1 cellular context compared by ENCODE assay signal in the genomic region with DNA sequence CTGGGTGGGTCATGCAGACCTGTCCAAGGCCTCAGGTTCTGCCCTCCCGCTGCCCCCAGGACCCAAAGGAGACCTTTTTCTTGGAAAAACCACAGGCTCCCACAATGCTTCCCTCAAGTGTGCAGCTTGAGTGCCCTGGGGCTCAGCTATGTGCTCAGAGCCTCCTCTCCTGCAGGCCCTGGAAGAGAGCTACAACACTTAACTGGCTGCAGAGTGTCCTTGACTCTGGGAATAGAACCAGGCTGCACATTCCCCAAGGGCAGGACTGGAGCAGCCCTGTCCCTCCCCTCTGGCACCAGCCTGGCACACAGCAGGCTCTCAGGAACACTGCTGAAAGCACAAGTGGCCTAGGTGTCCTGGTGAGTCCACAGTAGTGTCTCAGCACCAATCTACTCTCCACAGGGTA.
A peak's percentile ranks its signal among the peaks of the same experiment; 100 is the strongest.
TF ChIP-seq lines count a peak whose summit lies in the region.

No MANE protein-coding gene starts in this region.

TF ChIP-seq in HepG2, 621 proteins besides CTCF, POLR2A, EP300 and RAD21:
- TF ChIP-seq MXD4 (CRISPR knock-in tag; IDR thresholded peaks at IDR 0.05) (no peak), ZNF430 (CRISPR knock-in tag; IDR thresholded peaks at IDR 0.05) (peak; percentile 44; the same call in 1 of the 2 replicates), TEAD3 (CRISPR knock-in tag; optimal IDR thresholded peaks at IDR 0.05; ENCODE audit: borderline replicate concordance) (peak; percentile 11), KLF6 (CRISPR knock-in tag; IDR thresholded peaks at IDR 0.05) (no peak), ZNF777 (CRISPR knock-in tag; IDR thresholded peaks at IDR 0.05) (no peak), RXRA (CRISPR knock-in tag; IDR thresholded peaks at IDR 0.05) (0 out of 2 replicates have a peak, but pooled peaks have one; percentile 8), HMG20B (CRISPR knock-in tag; conservative IDR thresholded peaks at IDR 0.05) (no peak), RARA (CRISPR knock-in tag; IDR thresholded peaks at IDR 0.05) (0 out of 2 replicates have a peak, but pooled peaks have one; percentile 6), ZNF143 (CRISPR knock-in tag; IDR thresholded peaks at IDR 0.05) (no peak)
- TF ChIP-seq, protein P1, sequence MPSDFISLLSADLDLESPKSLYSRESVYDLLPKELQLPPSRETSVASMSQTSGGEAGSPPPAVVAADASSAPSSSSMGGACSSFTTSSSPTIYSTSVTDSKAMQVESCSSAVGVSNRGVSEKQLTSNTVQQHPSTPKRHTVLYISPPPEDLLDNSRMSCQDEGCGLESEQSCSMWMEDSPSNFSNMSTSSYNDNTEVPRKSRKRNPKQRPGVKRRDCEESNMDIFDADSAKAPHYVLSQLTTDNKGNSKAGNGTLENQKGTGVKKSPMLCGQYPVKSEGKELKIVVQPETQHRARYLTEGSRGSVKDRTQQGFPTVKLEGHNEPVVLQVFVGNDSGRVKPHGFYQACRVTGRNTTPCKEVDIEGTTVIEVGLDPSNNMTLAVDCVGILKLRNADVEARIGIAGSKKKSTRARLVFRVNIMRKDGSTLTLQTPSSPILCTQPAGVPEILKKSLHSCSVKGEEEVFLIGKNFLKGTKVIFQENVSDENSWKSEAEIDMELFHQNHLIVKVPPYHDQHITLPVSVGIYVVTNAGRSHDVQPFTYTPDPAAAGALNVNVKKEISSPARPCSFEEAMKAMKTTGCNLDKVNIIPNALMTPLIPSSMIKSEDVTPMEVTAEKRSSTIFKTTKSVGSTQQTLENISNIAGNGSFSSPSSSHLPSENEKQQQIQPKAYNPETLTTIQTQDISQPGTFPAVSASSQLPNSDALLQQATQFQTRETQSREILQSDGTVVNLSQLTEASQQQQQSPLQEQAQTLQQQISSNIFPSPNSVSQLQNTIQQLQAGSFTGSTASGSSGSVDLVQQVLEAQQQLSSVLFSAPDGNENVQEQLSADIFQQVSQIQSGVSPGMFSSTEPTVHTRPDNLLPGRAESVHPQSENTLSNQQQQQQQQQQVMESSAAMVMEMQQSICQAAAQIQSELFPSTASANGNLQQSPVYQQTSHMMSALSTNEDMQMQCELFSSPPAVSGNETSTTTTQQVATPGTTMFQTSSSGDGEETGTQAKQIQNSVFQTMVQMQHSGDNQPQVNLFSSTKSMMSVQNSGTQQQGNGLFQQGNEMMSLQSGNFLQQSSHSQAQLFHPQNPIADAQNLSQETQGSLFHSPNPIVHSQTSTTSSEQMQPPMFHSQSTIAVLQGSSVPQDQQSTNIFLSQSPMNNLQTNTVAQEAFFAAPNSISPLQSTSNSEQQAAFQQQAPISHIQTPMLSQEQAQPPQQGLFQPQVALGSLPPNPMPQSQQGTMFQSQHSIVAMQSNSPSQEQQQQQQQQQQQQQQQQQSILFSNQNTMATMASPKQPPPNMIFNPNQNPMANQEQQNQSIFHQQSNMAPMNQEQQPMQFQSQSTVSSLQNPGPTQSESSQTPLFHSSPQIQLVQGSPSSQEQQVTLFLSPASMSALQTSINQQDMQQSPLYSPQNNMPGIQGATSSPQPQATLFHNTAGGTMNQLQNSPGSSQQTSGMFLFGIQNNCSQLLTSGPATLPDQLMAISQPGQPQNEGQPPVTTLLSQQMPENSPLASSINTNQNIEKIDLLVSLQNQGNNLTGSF (CRISPR knock-in tag; IDR thresholded peaks at IDR 0.05) = no peak
- TF ChIP-seq, protein P2, sequence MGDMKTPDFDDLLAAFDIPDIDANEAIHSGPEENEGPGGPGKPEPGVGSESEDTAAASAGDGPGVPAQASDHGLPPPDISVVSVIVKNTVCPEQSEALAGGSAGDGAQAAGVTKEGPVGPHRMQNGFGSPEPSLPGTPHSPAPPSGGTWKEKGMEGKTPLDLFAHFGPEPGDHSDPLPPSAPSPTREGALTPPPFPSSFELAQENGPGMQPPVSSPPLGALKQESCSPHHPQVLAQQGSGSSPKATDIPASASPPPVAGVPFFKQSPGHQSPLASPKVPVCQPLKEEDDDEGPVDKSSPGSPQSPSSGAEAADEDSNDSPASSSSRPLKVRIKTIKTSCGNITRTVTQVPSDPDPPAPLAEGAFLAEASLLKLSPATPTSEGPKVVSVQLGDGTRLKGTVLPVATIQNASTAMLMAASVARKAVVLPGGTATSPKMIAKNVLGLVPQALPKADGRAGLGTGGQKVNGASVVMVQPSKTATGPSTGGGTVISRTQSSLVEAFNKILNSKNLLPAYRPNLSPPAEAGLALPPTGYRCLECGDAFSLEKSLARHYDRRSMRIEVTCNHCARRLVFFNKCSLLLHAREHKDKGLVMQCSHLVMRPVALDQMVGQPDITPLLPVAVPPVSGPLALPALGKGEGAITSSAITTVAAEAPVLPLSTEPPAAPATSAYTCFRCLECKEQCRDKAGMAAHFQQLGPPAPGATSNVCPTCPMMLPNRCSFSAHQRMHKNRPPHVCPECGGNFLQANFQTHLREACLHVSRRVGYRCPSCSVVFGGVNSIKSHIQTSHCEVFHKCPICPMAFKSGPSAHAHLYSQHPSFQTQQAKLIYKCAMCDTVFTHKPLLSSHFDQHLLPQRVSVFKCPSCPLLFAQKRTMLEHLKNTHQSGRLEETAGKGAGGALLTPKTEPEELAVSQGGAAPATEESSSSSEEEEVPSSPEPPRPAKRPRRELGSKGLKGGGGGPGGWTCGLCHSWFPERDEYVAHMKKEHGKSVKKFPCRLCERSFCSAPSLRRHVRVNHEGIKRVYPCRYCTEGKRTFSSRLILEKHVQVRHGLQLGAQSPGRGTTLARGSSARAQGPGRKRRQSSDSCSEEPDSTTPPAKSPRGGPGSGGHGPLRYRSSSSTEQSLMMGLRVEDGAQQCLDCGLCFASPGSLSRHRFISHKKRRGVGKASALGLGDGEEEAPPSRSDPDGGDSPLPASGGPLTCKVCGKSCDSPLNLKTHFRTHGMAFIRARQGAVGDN (CRISPR knock-in tag; IDR thresholded peaks at IDR 0.05) = peak; percentile 38
- TF ChIP-seq, protein P3, sequence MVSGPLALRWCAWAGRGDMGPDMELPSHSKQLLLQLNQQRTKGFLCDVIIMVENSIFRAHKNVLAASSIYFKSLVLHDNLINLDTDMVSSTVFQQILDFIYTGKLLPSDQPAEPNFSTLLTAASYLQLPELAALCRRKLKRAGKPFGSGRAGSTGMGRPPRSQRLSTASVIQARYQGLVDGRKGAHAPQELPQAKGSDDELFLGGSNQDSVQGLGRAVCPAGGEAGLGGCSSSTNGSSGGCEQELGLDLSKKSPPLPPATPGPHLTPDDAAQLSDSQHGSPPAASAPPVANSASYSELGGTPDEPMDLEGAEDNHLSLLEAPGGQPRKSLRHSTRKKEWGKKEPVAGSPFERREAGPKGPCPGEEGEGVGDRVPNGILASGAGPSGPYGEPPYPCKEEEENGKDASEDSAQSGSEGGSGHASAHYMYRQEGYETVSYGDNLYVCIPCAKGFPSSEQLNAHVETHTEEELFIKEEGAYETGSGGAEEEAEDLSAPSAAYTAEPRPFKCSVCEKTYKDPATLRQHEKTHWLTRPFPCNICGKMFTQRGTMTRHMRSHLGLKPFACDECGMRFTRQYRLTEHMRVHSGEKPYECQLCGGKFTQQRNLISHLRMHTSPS (CRISPR knock-in tag; IDR thresholded peaks at IDR 0.05; ENCODE audit: low read depth) = peak; percentile 53; the same call in 1 of the 2 replicates
- TF ChIP-seq, protein P4, sequence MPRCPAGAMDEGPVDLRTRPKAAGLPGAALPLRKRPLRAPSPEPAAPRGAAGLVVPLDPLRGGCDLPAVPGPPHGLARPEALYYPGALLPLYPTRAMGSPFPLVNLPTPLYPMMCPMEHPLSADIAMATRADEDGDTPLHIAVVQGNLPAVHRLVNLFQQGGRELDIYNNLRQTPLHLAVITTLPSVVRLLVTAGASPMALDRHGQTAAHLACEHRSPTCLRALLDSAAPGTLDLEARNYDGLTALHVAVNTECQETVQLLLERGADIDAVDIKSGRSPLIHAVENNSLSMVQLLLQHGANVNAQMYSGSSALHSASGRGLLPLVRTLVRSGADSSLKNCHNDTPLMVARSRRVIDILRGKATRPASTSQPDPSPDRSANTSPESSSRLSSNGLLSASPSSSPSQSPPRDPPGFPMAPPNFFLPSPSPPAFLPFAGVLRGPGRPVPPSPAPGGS (CRISPR knock-in tag; IDR thresholded peaks at IDR 0.05) = 0 out of 2 replicates have a peak, but pooled peaks have one; percentile 34
